12 cellular contexts compared by ENCODE assay signal in the genomic region with DNA sequence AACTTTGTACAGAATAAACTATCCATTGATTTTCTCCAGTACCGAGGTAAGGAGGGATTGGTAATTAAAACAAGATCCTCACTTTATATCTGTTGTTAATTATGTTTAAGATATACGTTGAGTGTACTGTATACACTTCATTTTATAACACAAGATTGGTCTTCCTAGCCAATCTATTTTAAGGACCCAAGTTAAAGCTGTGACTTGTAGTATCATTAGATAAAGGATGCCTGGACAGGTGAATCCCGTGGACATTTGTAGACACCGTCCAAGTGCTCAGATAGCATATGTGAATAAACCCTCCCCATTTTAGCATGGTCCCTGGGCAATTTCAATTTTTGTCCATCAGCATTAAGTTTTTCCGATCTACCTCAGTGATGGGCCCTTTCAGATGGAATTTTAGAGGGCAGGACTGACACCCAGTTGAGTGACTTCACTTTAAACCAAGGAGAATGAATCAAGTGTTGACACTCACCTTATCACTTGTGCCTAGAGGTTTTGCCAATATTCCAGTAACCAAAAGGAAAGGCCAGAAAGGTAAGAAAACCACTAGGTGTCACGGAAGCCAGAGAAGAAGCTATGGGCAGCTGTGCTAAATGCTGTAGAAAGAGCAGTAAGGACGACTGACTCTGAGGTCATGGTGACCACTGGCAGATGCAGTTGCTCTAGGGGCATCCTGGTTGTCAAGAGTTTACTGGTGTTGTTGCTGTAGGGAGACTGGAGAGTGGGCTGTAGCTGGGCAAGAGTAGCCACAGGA. TPM values are rescaled to one million over a fixed set of nuclear protein-coding genes. Genes with fewer than 3 reads are reported as not detected.
"Had no signal": no experiment of that assay in that cellular context is flagged by ENCODE, and none has a peak within 500 bp of the region (broad histone marks: within the 10 kb centered on the region; RNA-seq: fewer than 3 reads in every experiment).

No MANE protein-coding gene starts in this region.

- ATAC-seq: GM23338, HCT116 had no signal

- H3K27ac ChIP-seq: GM23248 had no signal

- H3K4me2 ChIP-seq: GM23338 had no signal

- H3K9ac ChIP-seq: GM23248 had no signal

- H3K4me3 ChIP-seq: GM23248, GM23338, HAP-1 had no signal

- H3K9me3 ChIP-seq: HAP-1 had no signal

- H3K36me3 ChIP-seq: HAP-1 had no signal

- H2AFZ ChIP-seq: GM23248, GM23338 had no signal

- FAIRE-seq: H1, H54 had no signal

- H3K4me1 ChIP-seq: HAP-1 had no signal

- DNase-seq: GM23248, GOT3, H7, H9, HCEC 1CT, HFFc6 had no signal

RNA-seq across cellular contexts. Expression of a gene that starts 9.2 kb away (rescaled TPM):
- total RNA-seq: GM23248, H4, H7, H9, HFFc6 had no signal
- polyA plus RNA-seq: GM23248 had no signal

RNA-seq across cellular contexts. Expression of a gene that starts 18.1 kb away (rescaled TPM):
- total RNA-seq: GM23248, GM23338, H1, H4, H7, H9, HFFc6 had no signal
- polyA plus RNA-seq: GM23248 had no signal

RNA-seq across cellular contexts. Expression of a gene that starts 43.7 kb away (rescaled TPM):
- total RNA-seq: GM23248, GM23338, H4, H9, HFFc6 had no signal
- polyA plus RNA-seq: GM23248, GM23338 had no signal
